19 cellular contexts compared by ENCODE assay signal in the genomic region with DNA sequence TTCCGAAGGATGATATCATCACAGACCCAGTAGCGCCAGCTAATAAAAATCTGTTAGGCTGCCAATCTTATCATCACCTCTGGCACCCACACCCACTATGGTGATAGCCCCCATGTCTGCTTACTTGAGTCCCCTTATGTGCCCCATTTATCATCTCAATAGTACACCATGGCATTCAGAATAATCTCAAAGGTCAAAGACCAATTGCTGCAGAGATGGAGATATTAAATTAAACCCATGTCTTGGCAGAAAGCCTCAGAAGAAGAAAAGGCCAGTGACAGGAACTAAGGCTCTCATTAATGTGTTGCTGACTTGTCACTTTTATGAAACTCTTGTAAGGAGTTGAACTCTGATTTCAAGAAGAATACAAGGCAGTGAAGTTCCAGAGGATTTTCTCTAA. TPM values are rescaled to one million over a fixed set of nuclear protein-coding genes. Genes with fewer than 3 reads are reported as not detected.
"Had no signal": no experiment of that assay in that cellular context is flagged by ENCODE, and none has a peak within 500 bp of the region (broad histone marks: within the 10 kb centered on the region; RNA-seq: fewer than 3 reads in every experiment).

No MANE protein-coding gene starts in this region.

- H3K4me3 Mint-ChIP-seq: IgD-negative memory B cell had no signal

- H3K4me1 Mint-ChIP-seq: IgD-negative memory B cell had no signal

- H3K9me3 Mint-ChIP-seq: IgD-negative memory B cell had no signal

- H3K36me3 Mint-ChIP-seq: IgD-negative memory B cell had no signal

- H3K27ac Mint-ChIP-seq: IgD-negative memory B cell had no signal

- DNase-seq: MG63, NCI-H1092, NCI-H1105 treated with DMSO at 0.1 percent for 48 hours, NCI-H1417 treated with DMSO at 0.1 percent for 48 hours, NCI-H146, NCI-H1694 treated with DMSO at 0.1 percent for 48 hours, NCI-H1930, NCI-H2081, NCI-H2107, NCI-H345, NCI-H510A, NCI-H524 treated with DMSO at 0.1 percent for 48 hours, NCI-H69, NCI-H774, Right ventricle myocardium superior, RPMI8226, SIG-M5 had no signal

- ATAC-seq: K562 had no signal

RNA-seq across cellular contexts. Expression of a gene that starts 32.8 kb away (rescaled TPM):
- total RNA-seq: K562 had no signal
